In genomic region chr6:55058682-55059081, GRCh38 we compare ENCODE assay signal across 1 cellular context.
TF ChIP-seq lines count a peak whose summit lies in the region.

No MANE protein-coding gene starts in this region.

TF ChIP-seq in GM23338, 12 proteins besides CTCF, POLR2A, EP300 and RAD21 (continued from another document):
- TF ChIP-seq REST (IDR thresholded peaks at IDR 0.05; ENCODE audit: unreplicated experiment), result no peak
TF ChIP-seq in GM23338: peak in this region for 0.
